25 cellular contexts compared by ENCODE assay signal in the genomic region with DNA sequence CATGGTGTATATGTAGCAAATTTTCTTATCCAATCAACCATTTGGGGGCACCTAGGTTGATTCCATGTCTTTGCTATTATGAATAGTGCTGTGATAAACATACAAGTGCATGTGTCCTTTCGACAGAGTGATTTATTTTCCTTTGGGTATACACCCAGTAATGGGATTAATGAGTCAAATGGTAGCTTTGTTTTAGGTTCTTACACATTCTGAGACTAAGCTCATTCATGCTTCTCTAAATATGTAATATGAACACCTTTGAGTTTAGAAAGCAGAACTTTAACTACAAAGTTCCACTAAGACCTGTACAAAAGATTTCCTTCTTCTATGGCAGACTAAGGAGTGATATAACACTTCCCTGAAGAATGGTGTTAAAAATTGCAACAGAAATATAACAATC.
"Had no signal": no experiment of that assay in that cellular context is flagged by ENCODE, and none has a peak within 500 bp of the region (broad histone marks: within the 10 kb centered on the region; RNA-seq: fewer than 3 reads in every experiment).

No MANE protein-coding gene starts in this region.

- ATAC-seq: activated CD4-positive, CD25-positive, alpha-beta regulatory T cell treated with anti-CD3 and anti-CD28 coated beads, Interleukin-2, amount 50 U/mL, for 24 hours; activated CD8-positive, alpha-beta T cell treated with anti-CD3 and anti-CD28 coated beads for 36 hours; activated naive CD4-positive, alpha-beta T cell treated with anti-CD3 and anti-CD28 coated beads, Interleukin-2, amount 50 U/mL, for 72 hours; activated T-cell treated with anti-CD3 and anti-CD28 coated beads, Interleukin-2, amount 50 U/mL, for 4 hours; activated T-helper 17 cell treated with anti-CD3 and anti-CD28 coated beads, Interleukin-2, amount 50 U/mL, for 72 hours; gastroesophageal sphincter; heart right ventricle had no signal

- FAIRE-seq: endometrium, endothelial cell of umbilical vein had no signal

- DNase-seq: activated B cell treated with CpG ODN at 0.5 μM for 24 hours; activated CD4-positive, alpha-beta T cell treated with anti-CD3 and anti-CD28 coated beads for 48 hours; activated CD4-positive, alpha-beta T cell treated with anti-CD3 and anti-CD28 coated beads, Interleukin-2, amount 50 U/mL, for 1 hour; activated CD4-positive, alpha-beta T cell treated with anti-CD3 and anti-CD28 coated beads, Interleukin-2, amount 50 U/mL, for 48 hours; activated CD8-positive, alpha-beta memory T cell treated with anti-CD3 and anti-CD28 coated beads for 24 hours; activated CD8-positive, alpha-beta T cell treated with anti-CD3 and anti-CD28 coated beads for 36 hours; activated effector memory CD4-positive, alpha-beta T cell treated with Interleukin-2 at 50 U/mL for 16 hours; activated naive CD4-positive, alpha-beta T cell treated with anti-CD3 and anti-CD28 coated beads, Interleukin-2, amount 10 ng/mL, durations not matched to agents 7 days and 5 days; activated naive CD8-positive, alpha-beta T cell treated with anti-CD3 and anti-CD28 coated beads, Interleukin-2, amount 10 ng/mL, durations not matched to agents 7 days and 5 days; activated T-cell treated with anti-CD3 and anti-CD28 coated beads, Interleukin-2, amount 50 U/mL, for 4 hours; central memory CD4-positive, alpha-beta T cell; cerebellar nuclear complex; colonic mucosa; effector CD8-positive, alpha-beta T cell; esophagus squamous epithelium; foreskin melanocyte; heart right ventricle; T1000; WERI-Rb-1 had no signal
